1 cellular context compared by ENCODE assay signal in the genomic region with DNA sequence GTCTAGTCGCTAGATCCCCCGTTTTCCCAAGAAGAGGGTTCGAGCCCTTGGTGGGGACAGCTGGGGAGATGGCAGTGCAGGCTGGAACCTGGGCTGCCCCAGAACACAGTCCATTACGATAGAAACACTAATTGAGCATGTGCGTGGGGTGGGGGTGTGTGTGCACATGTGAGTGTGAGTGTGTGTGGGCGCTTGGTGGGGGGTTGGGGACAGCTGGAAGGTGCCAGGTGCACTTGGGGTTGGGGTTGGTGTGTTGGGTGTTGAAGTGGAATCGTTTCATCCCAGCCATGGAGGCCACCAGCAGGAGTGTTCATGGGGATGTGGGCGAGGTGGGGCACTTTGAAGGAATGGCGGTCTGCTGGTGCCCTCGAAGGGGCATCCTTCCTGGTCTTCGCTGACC.
A peak's percentile ranks its signal among the peaks of the same experiment; 100 is the strongest.
TF ChIP-seq lines count a peak whose summit lies in the region.

No MANE protein-coding gene starts in this region.

TF ChIP-seq in K562, 482 proteins besides CTCF, POLR2A, EP300 and RAD21:
- TF ChIP-seq POLR2G (IDR thresholded peaks at IDR 0.05; ENCODE audit: low read depth, low read length) (peak; percentile 28; the same call in 1 of the 2 replicates), EGR1 (conservative IDR thresholded peaks at IDR 0.05) (0 out of 2 replicates have a peak, but pooled peaks have one; percentile 5), NFXL1 (CRISPR knock-in tag; IDR thresholded peaks at IDR 0.05) (no peak), ETV5 (CRISPR knock-in tag; IDR thresholded peaks at IDR 0.05; ENCODE audit: low read depth) (no peak), BRCA1 (IDR thresholded peaks at IDR 0.05) (no peak), BRCA1 (CRISPR knock-in tag; IDR thresholded peaks at IDR 0.05) (no peak)
